Comparison of ENCODE assay signal across 20 cellular contexts in genomic region chr2:195251221-195251620, GRCh38.
"Had no signal": no experiment of that assay in that cellular context is flagged by ENCODE, and none has a peak within 500 bp of the region (broad histone marks: within the 10 kb centered on the region; RNA-seq: fewer than 3 reads in every experiment).

No MANE protein-coding gene starts in this region.

- ATAC-seq: activated CD8-positive, alpha-beta T cell treated with anti-CD3 and anti-CD28 coated beads for 36 hours; activated naive CD4-positive, alpha-beta T cell treated with anti-CD3 and anti-CD28 coated beads, Interleukin-2, amount 50 U/mL, for 72 hours; body of pancreas; heart right ventricle; right cardiac atrium; stimulated activated naive CD8-positive, alpha-beta T cell treated with anti-CD3 and anti-CD28 coated beads, Interleukin-15, Interleukin-2, amounts not matched to agents 100 U/mL and 50 U/mL, for 24 hours; T-helper 17 cell had no signal

- H3K27me3 ChIP-seq: body of pancreas, heart right ventricle, transverse colon had no signal

- H3K4me3 ChIP-seq: body of pancreas, coronary artery, heart right ventricle, transverse colon had no signal

- FAIRE-seq: frontal cortex, keratinocyte, small intestine had no signal

- H3K27ac Mint-ChIP-seq: activated B cell treated with CpG ODN at 0.5 μM for 24 hours; activated CD8-positive, alpha-beta T cell treated with anti-CD3 and anti-CD28 coated beads for 36 hours; activated naive CD4-positive, alpha-beta T cell treated with anti-CD3 and anti-CD28 coated beads, Interleukin-2, amount 50 U/mL, for 72 hours; nephron progenitor cell; progenitor cell of endocrine pancreas; T-helper 17 cell had no signal

- H3K36me3 ChIP-seq: heart right ventricle, transverse colon had no signal

- DNase-seq: activated B cell treated with CpG ODN at 0.5 μM for 24 hours; activated CD4-positive, alpha-beta T cell treated with anti-CD3 and anti-CD28 coated beads for 48 hours; activated CD8-positive, alpha-beta T cell treated with anti-CD3 and anti-CD28 coated beads for 36 hours; activated gamma-delta T cell; activated T-cell treated with anti-CD3 and anti-CD28 coated beads, Interleukin-2, amount 50 U/mL, for 48 hours; body of pancreas; central memory CD4-positive, alpha-beta T cell; heart right ventricle; nephron progenitor cell; occipital lobe; right cardiac atrium; small intestine; stimulated activated naive CD8-positive, alpha-beta T cell treated with anti-CD3 and anti-CD28 coated beads, Interleukin-15, Interleukin-2, amounts not matched to agents 100 U/mL and 50 U/mL, for 24 hours; T-helper 17 cell; transverse colon had no signal

- H3K4me3 Mint-ChIP-seq: activated B cell treated with CpG ODN at 0.5 μM for 24 hours; activated CD8-positive, alpha-beta T cell treated with anti-CD3 and anti-CD28 coated beads for 36 hours; nephron progenitor cell; T-helper 17 cell had no signal

- H3K4me1 Mint-ChIP-seq: activated B cell treated with CpG ODN at 0.5 μM for 24 hours, nephron progenitor cell, T-helper 17 cell had no signal

- H3K27ac ChIP-seq: body of pancreas, coronary artery, heart right ventricle, transverse colon had no signal

- H3K4me1 ChIP-seq: body of pancreas, heart right ventricle, transverse colon had no signal

- H3K27me3 Mint-ChIP-seq: activated CD8-positive, alpha-beta T cell treated with anti-CD3 and anti-CD28 coated beads for 36 hours; progenitor cell of endocrine pancreas; T-helper 17 cell had no signal

- H3K9me3 ChIP-seq: body of pancreas, transverse colon had no signal
